Comparison of ENCODE assay signal across 8 cellular contexts in genomic region chr9:104177003-104177611, GRCh38.
A peak's percentile ranks its signal among the peaks of the same experiment; 100 is the strongest.
DNase-seq lines count a peak whose midpoint lies in the region; ATAC-seq and TF ChIP-seq lines count a peak whose summit lies in the region.

No MANE protein-coding gene starts in this region.

- no peak for ATAC-seq in naive thymus-derived CD8-positive, alpha-beta T cell

- WGBS in thyroid gland, 2 donors: 47 to 54% methylated on average over 3 of the region's 3 CpGs

- H3K4me1 Mint-ChIP-seq in MCF 10A (ENCODE audit: insufficient read depth, unreplicated experiment): no peaks in the 10 kb centered on the region
- H3K4me1 Mint-ChIP-seq in naive thymus-derived CD8-positive, alpha-beta T cell: no peaks in the 10 kb centered on the region

- H3K4me1 ChIP-seq in breast epithelium (no peaks in the 10 kb centered on the region), thyroid gland (no peaks in the 10 kb centered on the region)

- no peaks in the 10 kb centered on the region for H3K36me3 Mint-ChIP-seq in MCF 10A (ENCODE audit: insufficient read depth, unreplicated experiment)
- no peaks in the 10 kb centered on the region for H3K36me3 Mint-ChIP-seq in naive thymus-derived CD8-positive, alpha-beta T cell

- no peak overlapping the region for H3K4me3 Mint-ChIP-seq in MCF 10A (ENCODE audit: unreplicated experiment)
- H3K4me3 Mint-ChIP-seq in naive thymus-derived CD8-positive, alpha-beta T cell: no peak overlapping the region

- H3K4me3 ChIP-seq in breast epithelium (no peak overlapping the region), NB4 (ENCODE audit: low read depth, low read length) (no peak overlapping the region), choroid plexus epithelial cell (ENCODE audit: low read depth, low read length) (no peak overlapping the region), thyroid gland (replicated peaks in 1 of 3) (no peak overlapping the region)

- TF ChIP-seq CTCF in MCF 10A (IDR thresholded peaks at IDR 0.05; ENCODE audit: unreplicated experiment) (peak; percentile 58), breast epithelium (IDR thresholded peaks at IDR 0.05) (peak in 1 of 3 donors; percentile 20), NB4 (IDR thresholded peaks at IDR 0.05; ENCODE audit: low read depth, low read length) (peak; percentile 25), choroid plexus epithelial cell (conservative IDR thresholded peaks at IDR 0.05; ENCODE audit: low read depth, low read length) (peak; percentile 44), thyroid gland (IDR thresholded peaks at IDR 0.05) (peak; percentile 25 to 76 (median 56))

- intact Hi-C loops in MCF 10A (cut with micrococcal nuclease) (loop anchor here (1.0 to 2.0 kb wide), 4 partner anchors 209 to 566 kb away; no protein-coding TSS in a partner anchor), breast epithelium (cut with DNase I; ENCODE audit: low total_unique reads) (no loop called here), thyroid gland (cut with DNase I) (loop anchor here (5.0 kb wide), 1 partner anchor 210 kb away; no protein-coding TSS in a partner anchor)

- H3K27me3 ChIP-seq in breast epithelium (no peaks in the 10 kb centered on the region), thyroid gland (no peaks in the 10 kb centered on the region)

- H3K9me3 ChIP-seq in breast epithelium (no peaks in the 10 kb centered on the region), thyroid gland (no peaks in the 10 kb centered on the region)

- CTCF ChIA-PET in MCF 10A (lab: Yijun Ruan, JAX): interaction anchor here (0.6 to 8.1 kb wide), 41 partner anchors 9 to 1323 kb away, joined by 3 to 225 read pairs (median 3); no protein-coding TSS in a partner anchor

- BruUV-seq in MCF 10A (replicated peaks; lab: Mats Ljungman, UMichigan): no TSS peak

- POLR2A ChIA-PET in MCF 10A (lab: Yijun Ruan, JAX): interaction anchor here (0.8 to 1.2 kb wide), 3 partner anchors 56 to 210 kb away, joined by 3 read pairs; no protein-coding TSS in a partner anchor
- POLR2A ChIA-PET in naive thymus-derived CD8-positive, alpha-beta T cell (lab: Charles Lee): no interaction called here

- H3K27me3 Mint-ChIP-seq in MCF 10A (ENCODE audit: insufficient read depth, unreplicated experiment): no peaks in the 10 kb centered on the region
- H3K27me3 Mint-ChIP-seq in naive thymus-derived CD8-positive, alpha-beta T cell: peaks cover 0 to 7% (median 0%) of the 10 kb centered on the region in 5 donors

- H3K36me3 ChIP-seq in breast epithelium (no peaks in the 10 kb centered on the region), thyroid gland (no peaks in the 10 kb centered on the region)

- no peak for TF ChIP-seq POLR2A in breast epithelium (IDR thresholded peaks at IDR 0.05)
- TF ChIP-seq POLR2A in NB4 (IDR thresholded peaks at IDR 0.05; ENCODE audit: extremely low read depth, insufficient read length): no peak
- no peak for TF ChIP-seq POLR2A in thyroid gland (IDR thresholded peaks at IDR 0.05)

- H3K27ac ChIP-seq in breast epithelium (no peak overlapping the region), thyroid gland (no peak overlapping the region)

- H3K9me3 Mint-ChIP-seq in MCF 10A (ENCODE audit: unreplicated experiment): no peaks in the 10 kb centered on the region
- H3K9me3 Mint-ChIP-seq in naive thymus-derived CD8-positive, alpha-beta T cell: no peaks in the 10 kb centered on the region

- DNase-seq in MCF 10A (ENCODE audit: unreplicated experiment) (peak; percentile 53), breast epithelium (ENCODE audit: low spot score in 2 of 2) (no peak), NB4 (ENCODE audit: low read depth) (peak; percentile 11), choroid plexus epithelial cell (ENCODE audit: low read depth) (peak; percentile 12), thyroid gland (peak in 1 of 2 donors; percentile 6), cerebellar nuclear complex (lab: John Stamatoyannopoulos, UW) (no peak), NOMO-1 treated with dmso at 0.1 percent for 144 hours (lab: John Stamatoyannopoulos, UW; ENCODE audit: unreplicated experiment) (no peak)
- no peak for DNase-seq in naive thymus-derived CD8-positive, alpha-beta T cell

- H3K27ac Mint-ChIP-seq in MCF 10A (ENCODE audit: low read depth, unreplicated experiment): no peak overlapping the region
- no peak overlapping the region for H3K27ac Mint-ChIP-seq in naive thymus-derived CD8-positive, alpha-beta T cell

Comparison
In these comparisons a context has a peak if more than half of its experiments do, and no peak if none do; other contexts are left out.
1. DNase-seq: peak in MCF 10A (single experiment), NB4 (single experiment) and choroid plexus epithelial cell (single experiment); none in breast epithelium (0 of 2), cerebellar nuclear complex (0 of 2), NOMO-1 treated with dmso at 0.1 percent for 144 hours (single experiment) and naive thymus-derived CD8-positive, alpha-beta T cell (0 of 10).